Comparison of ENCODE assay signal across 8 cellular contexts in the genomic region with DNA sequence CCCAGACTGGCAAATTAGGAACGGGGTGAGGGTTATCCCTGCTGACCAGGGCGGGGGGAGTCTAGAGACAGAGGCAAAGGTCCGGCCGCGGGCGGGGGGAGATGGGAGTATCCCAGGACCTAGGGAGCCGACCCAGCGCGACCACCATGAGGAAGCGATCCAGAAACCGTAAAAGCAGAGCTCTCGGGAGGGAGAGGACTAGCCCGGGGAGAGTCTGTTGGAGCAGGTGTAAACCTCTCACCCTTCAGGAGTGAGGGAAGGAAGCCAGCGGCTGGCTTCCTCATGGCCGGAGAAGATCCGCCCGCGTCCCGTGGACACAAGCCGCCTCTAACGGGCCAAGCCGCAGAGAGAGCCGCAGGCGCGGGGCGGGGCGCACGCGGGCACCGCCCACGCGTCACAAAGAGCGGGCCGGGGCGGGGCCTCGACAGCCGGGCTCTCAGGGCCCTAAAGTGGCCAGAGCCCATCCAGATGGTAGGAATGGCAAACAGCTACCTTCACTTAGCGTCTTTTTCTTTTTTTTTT. TPM values are rescaled to one million over a fixed set of nuclear protein-coding genes. Genes with fewer than 3 reads are reported as not detected.
DNase-seq lines count a peak whose midpoint lies in the region; ATAC-seq and TF ChIP-seq lines count a peak whose summit lies in the region.

Gene ACRBP, minus strand, starts transcription at position 350 of the 522 bp plus-strand sequence. Its CDS starts 66 bp downstream, at position 284.

- no peaks in the 10 kb centered on the region for H4K20me1 ChIP-seq in OCI-LY1 (ENCODE audit: insufficient read depth, low read length)

- H3F3A ChIP-seq in OCI-LY1 (ENCODE audit: insufficient read depth, low read length) = no peaks in the 10 kb centered on the region

- H3K4me1 Mint-ChIP-seq in dendritic cell treated with granulocyte-macrophage colony-stimulating factor and Interleukin-4, amounts not matched to agents 40 ng/mL and 50 ng/mL, for 4 days (ENCODE audit: low read depth) = peaks cover 52% of the 10 kb centered on the region
- no peaks in the 10 kb centered on the region for H3K4me1 Mint-ChIP-seq in HFFc6 (ENCODE audit: low read depth)

- H3K4me1 ChIP-seq in OCI-LY1 (ENCODE audit: insufficient read depth, low read length, severe bottlenecking) = peaks cover 13% of the 10 kb centered on the region

- H3K79me2 ChIP-seq in OCI-LY1 (ENCODE audit: insufficient read depth, low read length) = no peaks in the 10 kb centered on the region

- H3K27ac ChIP-seq in OCI-LY1 (ENCODE audit: low read depth, low read length, poor library complexity, severe bottlenecking) (no peak within 1 kb of the TSS), layer of hippocampus (ENCODE audit: low read depth, low read length) (peak within 1 kb of the TSS; percentile 73)

- no peak for ATAC-seq in HG03442 (IDR thresholded peaks at IDR 0.05; ENCODE audit: unreplicated experiment)

- H3K27me3 ChIP-seq in OCI-LY1 (ENCODE audit: insufficient read depth, low read length) = no peaks in the 10 kb centered on the region
- H3K27me3 ChIP-seq in layer of hippocampus (ENCODE audit: control insufficient read depth, insufficient read depth, low read length) = no peaks in the 10 kb centered on the region

- H3K9ac ChIP-seq in OCI-LY1 (ENCODE audit: low read length) = peak within 1 kb of the TSS; percentile 77

- peaks cover 52% of the 10 kb centered on the region for H3K36me3 ChIP-seq in OCI-LY1 (ENCODE audit: insufficient read depth, low read length)

- peaks cover 33% of the 10 kb centered on the region for H3K9me3 ChIP-seq in OCI-LY1 (ENCODE audit: low read length)

- H3K36me3 Mint-ChIP-seq in dendritic cell treated with granulocyte-macrophage colony-stimulating factor and Interleukin-4, amounts not matched to agents 40 ng/mL and 50 ng/mL, for 4 days (ENCODE audit: low read depth) = peaks cover 53% of the 10 kb centered on the region
- H3K36me3 Mint-ChIP-seq in HFFc6 (ENCODE audit: low read depth) = peaks cover 49% of the 10 kb centered on the region

- peak within 1 kb of the TSS; percentile 72 for H3K4me3 ChIP-seq in OCI-LY1 (ENCODE audit: low read depth, low read length, poor library complexity, severe bottlenecking)

- no peaks in the 10 kb centered on the region for H3K9me3 Mint-ChIP-seq in dendritic cell treated with granulocyte-macrophage colony-stimulating factor and Interleukin-4, amounts not matched to agents 40 ng/mL and 50 ng/mL, for 4 days
- peaks cover 50% of the 10 kb centered on the region for H3K9me3 Mint-ChIP-seq in HFFc6

- peak; percentile 40 for TF ChIP-seq POLR2A in GM18526 (IDR thresholded peaks at IDR 0.05; ENCODE audit: extremely low read depth, insufficient read length)

- TF ChIP-seq CTCF in OCI-LY1 (IDR thresholded peaks at IDR 0.05; ENCODE audit: low read length) = no peak
- no peak for TF ChIP-seq CTCF in HFFc6 (IDR thresholded peaks at IDR 0.05)

- H3K9me2 ChIP-seq in OCI-LY1 (ENCODE audit: low read depth, low read length) = no peaks in the 10 kb centered on the region

- no peaks in the 10 kb centered on the region for H3K27me3 Mint-ChIP-seq in dendritic cell treated with granulocyte-macrophage colony-stimulating factor and Interleukin-4, amounts not matched to agents 40 ng/mL and 50 ng/mL, for 4 days
- peaks cover 3% of the 10 kb centered on the region for H3K27me3 Mint-ChIP-seq in HFFc6 (ENCODE audit: insufficient read depth)

- H2AFZ ChIP-seq in OCI-LY1 (ENCODE audit: low read length) = no peak within 1 kb of the TSS

- peak within 1 kb of the TSS; percentile 82 for H3K4me2 ChIP-seq in OCI-LY1 (ENCODE audit: low read length)

- intact Hi-C loops in dendritic cell treated with granulocyte-macrophage colony-stimulating factor and Interleukin-4, amounts not matched to agents 40 ng/mL and 50 ng/mL, for 4 days (cut with micrococcal nuclease) = loop anchor here (5.0 kb wide), 1 partner anchor 40 kb away; the partner anchor contains the start of gene CHD4

- DNase-seq in stimulated activated CD4-positive, alpha-beta T cell treated with anti-CD3 and anti-CD28 coated beads, Interleukin-2, amount 100 ng/mL, for 48 hours = peak; percentile 27 to 28
- DNase-seq in NCI-H524 (lab: John Stamatoyannopoulos, UW) (no peak), HFFc6 (no peak)

- peak within 1 kb of the TSS; percentile 98 for H3K27ac Mint-ChIP-seq in dendritic cell treated with granulocyte-macrophage colony-stimulating factor and Interleukin-4, amounts not matched to agents 40 ng/mL and 50 ng/mL, for 4 days
- no peak within 1 kb of the TSS for H3K27ac Mint-ChIP-seq in HFFc6

- peak within 1 kb of the TSS; percentile 93 for H3K4me3 Mint-ChIP-seq in dendritic cell treated with granulocyte-macrophage colony-stimulating factor and Interleukin-4, amounts not matched to agents 40 ng/mL and 50 ng/mL, for 4 days
- H3K4me3 Mint-ChIP-seq in HFFc6 = no peak within 1 kb of the TSS

RNA-seq across cellular contexts. Expression of gene ACRBP, which starts in this region (rescaled TPM):
- not detected for total RNA-seq in HFFc6 (2021; fragmentation: NEBNext Ultra II Directional; extraction: Animal tissue kit (Norgen Biotek cat#: 25700))

Comparison
In these comparisons a context has a peak if more than half of its experiments do, and no peak if none do; other contexts are left out.
1. DNase-seq: peak in stimulated activated CD4-positive, alpha-beta T cell treated with anti-CD3 and anti-CD28 coated beads, Interleukin-2, amount 100 ng/mL, for 48 hours (2 of 2); none in NCI-H524 (0 of 2) and HFFc6 (single experiment).